Comparison of ENCODE assay signal across 8 cellular contexts in the genomic region with DNA sequence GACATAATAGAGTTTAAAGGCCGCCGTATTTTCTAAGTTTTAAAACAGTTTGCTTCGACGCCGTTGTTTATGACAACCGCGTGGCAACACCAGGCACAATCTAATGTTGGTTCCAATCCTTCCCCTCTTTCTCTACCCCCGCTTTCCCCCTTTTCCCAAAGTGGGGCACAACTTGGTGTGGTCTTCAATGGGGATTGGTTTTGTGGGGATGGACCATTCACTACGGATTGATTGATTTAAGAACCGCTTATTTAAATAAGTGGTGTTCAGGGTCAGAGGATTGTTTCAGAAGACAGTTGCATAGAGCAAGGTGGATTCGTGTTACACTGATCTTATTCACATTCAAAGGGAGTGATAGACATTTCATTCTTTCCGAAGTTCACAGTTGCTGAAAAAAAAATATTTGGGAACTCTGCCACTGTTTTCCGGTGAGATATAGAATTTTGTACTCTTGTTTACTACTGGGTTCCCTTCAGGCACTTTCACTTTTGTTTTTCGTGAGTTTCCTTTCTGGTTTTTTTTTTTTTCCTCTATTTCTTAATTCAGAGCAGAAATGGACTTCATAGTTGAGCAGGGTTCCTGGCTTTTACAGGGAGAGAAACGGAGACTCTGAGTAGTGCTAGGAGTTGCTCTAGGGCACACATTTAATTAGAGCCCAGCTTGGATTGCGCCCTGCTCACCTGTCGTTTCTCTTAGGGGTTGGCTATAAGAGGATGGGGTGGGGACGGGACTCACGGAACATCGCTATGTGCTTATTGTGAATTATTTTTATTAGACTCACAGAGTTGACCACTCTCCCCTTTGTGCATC.
DNase-seq lines count a peak whose midpoint lies in the region; ATAC-seq lines count a peak whose summit lies in the region.

No MANE protein-coding gene starts in this region.

- peak overlapping the region; percentile 85 for H3K4me3 Mint-ChIP-seq in activated CD4-positive, alpha-beta T cell treated with anti-CD3 and anti-CD28 coated beads, Interleukin-2, amount 10 ng/mL, durations not matched to agents 24 days and 14 days
- peak overlapping the region; percentile 87 for H3K4me3 Mint-ChIP-seq in T-helper 1 cell treated with Interleukin-12 subunit alpha and Interleukin-12 subunit beta and Interleukin-4 antibody, amounts not matched to agents 30 μg/mL and 1 μg/mL, for 36 hours
- peak overlapping the region; percentile 89 to 94 for H3K4me3 Mint-ChIP-seq in effector memory CD8-positive, alpha-beta T cell

- ATAC-seq in HG03354 (IDR thresholded peaks at IDR 0.05; ENCODE audit: poor library complexity, severe bottlenecking, unreplicated experiment), result peak; percentile 11
- no peak for ATAC-seq in effector memory CD8-positive, alpha-beta T cell (replicated peaks)
- no peak for ATAC-seq in GM18909 (IDR thresholded peaks at IDR 0.05; ENCODE audit: poor library complexity, unreplicated experiment)

- peak overlapping the region; percentile 97 for H3K27ac Mint-ChIP-seq in activated CD4-positive, alpha-beta T cell treated with anti-CD3 and anti-CD28 coated beads, Interleukin-2, amount 10 ng/mL, durations not matched to agents 24 days and 14 days
- H3K27ac Mint-ChIP-seq in T-helper 1 cell treated with Interleukin-12 subunit alpha and Interleukin-12 subunit beta and Interleukin-4 antibody, amounts not matched to agents 30 μg/mL and 1 μg/mL, for 36 hours, result peak overlapping the region; percentile 95
- peak overlapping the region; percentile 97 to 100 for H3K27ac Mint-ChIP-seq in effector memory CD8-positive, alpha-beta T cell

- DNase-seq in activated CD4-positive, alpha-beta T cell treated with anti-CD3 and anti-CD28 coated beads, Interleukin-2, amount 10 ng/mL, durations not matched to agents 24 days and 14 days, result peak; percentile 71
- no peak for DNase-seq in activated CD4-positive, alpha-beta T cell treated with anti-CD3 and anti-CD28 coated beads for 1 hour
- peak in 1 of 3 experiments; percentile 21 for DNase-seq in effector memory CD8-positive, alpha-beta T cell
- peak; percentile 26 for DNase-seq in myocyte (ENCODE audit: low read depth)
- DNase-seq in stimulated activated CD4-positive, alpha-beta T cell treated with anti-CD3 and anti-CD28 coated beads, Interleukin-4, amount 100 ng/mL, for 4 hours, result no peak

- no peaks in the 10 kb centered on the region for H3K36me3 Mint-ChIP-seq in activated CD4-positive, alpha-beta T cell treated with anti-CD3 and anti-CD28 coated beads, Interleukin-2, amount 10 ng/mL, durations not matched to agents 24 days and 14 days (ENCODE audit: low read depth)
- no peaks in the 10 kb centered on the region for H3K36me3 Mint-ChIP-seq in T-helper 1 cell treated with Interleukin-12 subunit alpha and Interleukin-12 subunit beta and Interleukin-4 antibody, amounts not matched to agents 30 μg/mL and 1 μg/mL, for 36 hours (ENCODE audit: low read depth)
- H3K36me3 Mint-ChIP-seq in effector memory CD8-positive, alpha-beta T cell (ENCODE audit: insufficient read depth), result peaks cover 30% of the 10 kb centered on the region

- no peaks in the 10 kb centered on the region for H3K27me3 Mint-ChIP-seq in activated CD4-positive, alpha-beta T cell treated with anti-CD3 and anti-CD28 coated beads, Interleukin-2, amount 10 ng/mL, durations not matched to agents 24 days and 14 days
- H3K27me3 Mint-ChIP-seq in T-helper 1 cell treated with Interleukin-12 subunit alpha and Interleukin-12 subunit beta and Interleukin-4 antibody, amounts not matched to agents 30 μg/mL and 1 μg/mL, for 36 hours (ENCODE audit: low read depth), result peaks cover 4% of the 10 kb centered on the region
- H3K27me3 Mint-ChIP-seq in effector memory CD8-positive, alpha-beta T cell, result no peaks in the 10 kb centered on the region

- H3K9me3 Mint-ChIP-seq in activated CD4-positive, alpha-beta T cell treated with anti-CD3 and anti-CD28 coated beads, Interleukin-2, amount 10 ng/mL, durations not matched to agents 24 days and 14 days, result no peaks in the 10 kb centered on the region
- H3K9me3 Mint-ChIP-seq in T-helper 1 cell treated with Interleukin-12 subunit alpha and Interleukin-12 subunit beta and Interleukin-4 antibody, amounts not matched to agents 30 μg/mL and 1 μg/mL, for 36 hours, result no peaks in the 10 kb centered on the region
- no peaks in the 10 kb centered on the region for H3K9me3 Mint-ChIP-seq in effector memory CD8-positive, alpha-beta T cell

- peaks cover 30% of the 10 kb centered on the region for H3K4me1 Mint-ChIP-seq in activated CD4-positive, alpha-beta T cell treated with anti-CD3 and anti-CD28 coated beads, Interleukin-2, amount 10 ng/mL, durations not matched to agents 24 days and 14 days
- peaks cover 29% of the 10 kb centered on the region for H3K4me1 Mint-ChIP-seq in T-helper 1 cell treated with Interleukin-12 subunit alpha and Interleukin-12 subunit beta and Interleukin-4 antibody, amounts not matched to agents 30 μg/mL and 1 μg/mL, for 36 hours (ENCODE audit: low read depth)
- H3K4me1 Mint-ChIP-seq in effector memory CD8-positive, alpha-beta T cell (ENCODE audit: low read depth in 2 of 2), result peaks cover 31 to 46% of the 10 kb centered on the region in 2 donors

- intact Hi-C loops in activated CD4-positive, alpha-beta T cell treated with anti-CD3 and anti-CD28 coated beads, Interleukin-2, amount 10 ng/mL, durations not matched to agents 24 days and 14 days (cut with micrococcal nuclease), result loop anchor here (1.0 to 10.0 kb wide), 9 partner anchors 66 to 746 kb away; a partner anchor contains a TSS

Comparison
In these comparisons a context has a peak if more than half of its experiments do, and no peak if none do; other contexts are left out.
1. DNase-seq: peak in activated CD4-positive, alpha-beta T cell treated with anti-CD3 and anti-CD28 coated beads, Interleukin-2, amount 10 ng/mL, durations not matched to agents 24 days and 14 days (single experiment) and myocyte (single experiment); none in activated CD4-positive, alpha-beta T cell treated with anti-CD3 and anti-CD28 coated beads for 1 hour (single experiment) and stimulated activated CD4-positive, alpha-beta T cell treated with anti-CD3 and anti-CD28 coated beads, Interleukin-4, amount 100 ng/mL, for 4 hours (0 of 2).
2. Peak in every context shown above with its lines, with median percentiles within 50 percentile points of each other: H3K27ac Mint-ChIP-seq and H3K4me3 Mint-ChIP-seq.